In the genomic region with DNA sequence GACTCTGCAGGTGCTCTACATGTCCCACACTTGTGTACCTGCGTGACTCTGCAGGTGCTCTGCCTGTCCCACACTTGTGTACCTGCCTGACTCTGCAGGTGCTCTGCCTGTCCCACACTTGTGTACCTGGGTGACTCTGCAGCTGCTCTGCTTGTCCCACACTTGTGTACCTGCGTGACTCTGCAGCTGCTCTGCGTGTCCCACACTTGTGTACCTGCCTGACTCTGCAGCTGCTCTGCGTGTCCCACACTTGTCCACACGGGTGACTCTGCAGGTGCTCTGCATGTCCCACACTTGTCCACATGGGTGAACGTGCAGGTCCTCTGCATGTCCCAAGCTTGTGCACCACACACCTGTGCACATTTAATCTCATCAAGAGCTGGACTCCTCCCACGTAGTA, we compare ENCODE assay signal across 24 cellular contexts.
"Had no signal": no experiment of that assay in that cellular context is flagged by ENCODE, and none has a peak within 500 bp of the region (broad histone marks: within the 10 kb centered on the region; RNA-seq: fewer than 3 reads in every experiment).

No MANE protein-coding gene starts in this region.

- H3K9me3 ChIP-seq: ovary, psoas muscle, right lobe of liver, sigmoid colon, stomach, testis, transverse colon, upper lobe of right lung, uterus had no signal

- H3K27me3 ChIP-seq: ovary, right lobe of liver, testis, transverse colon, upper lobe of right lung, uterus had no signal

- H3K27ac ChIP-seq: ovary, parathyroid adenoma, psoas muscle, right lobe of liver, sigmoid colon, stomach, testis, tibial artery, transverse colon, upper lobe of right lung, uterus had no signal

- H3K36me3 ChIP-seq: ovary, right lobe of liver, sigmoid colon, stomach, tibial artery, transverse colon, upper lobe of right lung, uterus had no signal

- H3K4me3 ChIP-seq: ovary, psoas muscle, right lobe of liver, sigmoid colon, smooth muscle cell, stomach, testis, tibial artery, transverse colon, upper lobe of right lung, uterus had no signal

- DNase-seq: naive B cell; naive thymus-derived CD8-positive, alpha-beta T cell; nephron progenitor cell; occipital lobe; ovary; posterior cingulate gyrus; psoas muscle; right cardiac atrium; right lobe of liver; sigmoid colon; stimulated activated CD4-positive, alpha-beta T cell treated with anti-CD3 and anti-CD28 coated beads, Interleukin-15, amount 100 ng/mL, for 24 hours; stimulated activated CD4-positive, alpha-beta T cell treated with anti-CD3 and anti-CD28 coated beads, Interleukin-2, amount 100 ng/mL, for 24 hours; stimulated activated CD4-positive, alpha-beta T cell treated with anti-CD3 and anti-CD28 coated beads, Interleukin-2, amount 100 ng/mL, for 48 hours; stimulated activated CD4-positive, alpha-beta T cell treated with anti-CD3 and anti-CD28 coated beads, Interleukin-4, amount 100 ng/mL, for 24 hours; stimulated activated naive B cell treated with anti-CD40 and anti-IgM and Interleukin-4, amounts not matched to agents 10 μg/mL and 1 μg/mL and 100 μg/mL, for 72 hours; stimulated activated naive CD4-positive, alpha-beta T cell treated with Interleukin-2 at 50 U/mL for 16 hours; stomach; testis; tibial artery; transverse colon; upper lobe of right lung; uterus had no signal

- H3K4me1 ChIP-seq: parathyroid adenoma, psoas muscle, right lobe of liver, sigmoid colon, testis, transverse colon, upper lobe of right lung, uterus had no signal
